Comparison of ENCODE assay signal across 8 cellular contexts in genomic region chr13:110108348-110109139, GRCh38.
A peak's percentile ranks its signal among the peaks of the same experiment; 100 is the strongest.
DNase-seq lines count a peak whose midpoint lies in the region; ATAC-seq lines count a peak whose summit lies in the region.

No MANE protein-coding gene starts in this region.

- H3K36me3 ChIP-seq in Karpas-422 (ENCODE audit: insufficient read depth, low read length) (no peaks in the 10 kb centered on the region), muscle layer of duodenum (ENCODE audit: control insufficient read depth in 1 of 2, insufficient read depth in 2 of 2, low read length in 2 of 2) (no peaks in the 10 kb centered on the region)

- no peak overlapping the region for H3K4me2 ChIP-seq in Karpas-422 (ENCODE audit: low read depth, low read length, poor library complexity, severe bottlenecking)

- no peaks in the 10 kb centered on the region for H3K4me1 ChIP-seq in Karpas-422 (ENCODE audit: low read length)
- H3K4me1 ChIP-seq in muscle layer of duodenum (ENCODE audit: control insufficient read depth in 1 of 2, insufficient read depth in 2 of 2, low read length in 2 of 2): peaks cover 0 to 10% of the 10 kb centered on the region in 2 donors

- no peak overlapping the region for H2AFZ ChIP-seq in Karpas-422 (ENCODE audit: low read length)

- no peak overlapping the region for H3K27ac ChIP-seq in Karpas-422 (ENCODE audit: low read length)
- H3K27ac ChIP-seq in muscle layer of duodenum (ENCODE audit: low read length): peak overlapping the region; percentile 28

- H3K9me2 ChIP-seq in Karpas-422 (replicated peaks; ENCODE audit: insufficient read depth, low read length): no peaks in the 10 kb centered on the region

- H3K9me3 ChIP-seq in Karpas-422 (ENCODE audit: low read length) (no peaks in the 10 kb centered on the region), muscle layer of duodenum (ENCODE audit: control insufficient read depth in 1 of 2, low read length in 2 of 2) (no peaks in the 10 kb centered on the region)

- no peak overlapping the region for H3K4me3 ChIP-seq in Karpas-422 (ENCODE audit: low read length)
- H3K4me3 ChIP-seq in muscle layer of duodenum (ENCODE audit: low read depth in 1 of 2, low read length in 2 of 2): no peak overlapping the region

- ATAC-seq in esophagus mucosa: peak; percentile 88
- no peak for ATAC-seq in HG03108 (IDR thresholded peaks at IDR 0.05; ENCODE audit: unreplicated experiment)
- ATAC-seq in GM19324 (IDR thresholded peaks at IDR 0.05; ENCODE audit: low FRiP score, unreplicated experiment): no peak
- ATAC-seq in GM21526 (IDR thresholded peaks at IDR 0.05; ENCODE audit: low FRiP score, unreplicated experiment): no peak

- DNase-seq in DMS53 treated with DMSO at 0.1 percent for 48 hours (lab: John Stamatoyannopoulos, UW; ENCODE audit: unreplicated experiment) (peak; percentile 19), Karpas-422 (peak; percentile 59), RKO (ENCODE audit: low spot score) (peak; percentile 57)

- H3K9ac ChIP-seq in Karpas-422 (ENCODE audit: low read length): no peak overlapping the region

- no peaks in the 10 kb centered on the region for H4K20me1 ChIP-seq in Karpas-422 (ENCODE audit: insufficient read depth, low read depth, low read length)

- no peaks in the 10 kb centered on the region for H3K79me2 ChIP-seq in Karpas-422 (ENCODE audit: low read length)

- H3K27me3 ChIP-seq in Karpas-422 (ENCODE audit: low read length) (no peaks in the 10 kb centered on the region), muscle layer of duodenum (ENCODE audit: low read depth, low read length) (no peaks in the 10 kb centered on the region)
